In the genomic region with DNA sequence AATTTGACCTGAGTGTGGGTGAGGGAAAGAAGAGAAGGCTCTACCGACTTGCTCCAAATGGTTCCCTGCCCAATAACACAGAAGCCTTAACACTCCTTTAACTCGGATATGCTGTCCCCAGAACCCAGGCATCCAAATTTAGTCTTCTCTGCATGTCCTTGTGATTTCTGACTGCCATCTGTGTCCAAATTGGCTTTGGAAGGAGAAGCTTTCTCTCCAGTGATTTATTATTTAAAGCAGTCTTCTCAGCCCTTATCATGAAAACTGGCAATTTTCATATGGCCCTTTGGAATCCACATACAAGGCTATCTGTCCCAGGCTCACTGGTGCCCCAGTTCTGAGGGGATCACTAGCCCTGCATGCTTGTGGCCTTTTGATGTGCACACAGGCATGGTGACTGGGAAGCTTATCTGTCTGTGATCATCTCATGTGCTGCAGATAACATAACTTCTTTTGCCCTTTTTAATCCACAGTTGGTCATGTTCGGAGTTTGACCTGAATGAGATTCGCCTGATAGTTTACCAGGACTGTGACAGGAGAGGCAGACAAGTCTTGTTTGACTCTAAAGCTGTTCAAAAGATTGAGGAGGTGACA, we compare ENCODE assay signal across 14 cellular contexts. TPM values are rescaled to one million over a fixed set of nuclear protein-coding genes. Genes with fewer than 3 reads are reported as not detected.
A peak's percentile ranks its signal among the peaks of the same experiment; 100 is the strongest.
DNase-seq lines count a peak whose midpoint lies in the region; ATAC-seq, FAIRE-seq and TF ChIP-seq lines count a peak whose summit lies in the region.
"Had no signal": no experiment of that assay in that cellular context is flagged by ENCODE, and none has a peak within 500 bp of the region (broad histone marks: within the 10 kb centered on the region; RNA-seq: fewer than 3 reads in every experiment).

No MANE protein-coding gene starts in this region.

- no peaks in the 10 kb centered on the region for H3K27me3 ChIP-seq in K562 (ENCODE audit: control insufficient read depth in 2 of 2, insufficient read depth in 2 of 2, low read length in 2 of 2)

- H3K9ac ChIP-seq in K562 (ENCODE audit: insufficient read depth in 1 of 2, low read depth in 2 of 2, low read length in 2 of 2), result no peak overlapping the region; a peak in 1 of 4 replicates

- H3K9me1 ChIP-seq in K562 (ENCODE audit: control insufficient read depth, insufficient read depth, low read length), result no peaks in the 10 kb centered on the region

- no peak overlapping the region for H3K4me3 ChIP-seq in K562
- H3K4me3 ChIP-seq: skin epidermis had no signal

- peaks cover 6% of the 10 kb centered on the region; the same call in 1 of the 3 replicates for H3K36me3 ChIP-seq in K562 (ENCODE audit: control insufficient read depth, insufficient read depth, low read length)

- H3K79me2 ChIP-seq in K562 (ENCODE audit: control insufficient read depth, insufficient read depth, low read length), result no peaks in the 10 kb centered on the region; the same call in 2 of the 3 replicates

- intact Hi-C loops in K562 (cut with micrococcal nuclease) (loop anchor here (10.0 kb wide), 1 partner anchor 51 kb away; no protein-coding TSS in a partner anchor), MCF 10A (cut with micrococcal nuclease) (no loop called here)

- H2AFZ ChIP-seq in K562 (ENCODE audit: low read depth, low read length), result no peak overlapping the region

- TF ChIP-seq CTCF in 22Rv1 (IDR thresholded peaks at IDR 0.05) (no peak), K562 (IDR thresholded peaks at IDR 0.05 in 2 of 3, conservative IDR thresholded peaks at IDR 0.05 in 1 of 3; ENCODE audit: insufficient read depth in 2 of 3, low read depth in 1 of 3, low read length in 3 of 3) (no peak), mesothelial cell of epicardium (IDR thresholded peaks at IDR 0.05; ENCODE audit: unreplicated experiment) (no peak), MCF 10A (IDR thresholded peaks at IDR 0.05; ENCODE audit: unreplicated experiment) (no peak)

- CTCF ChIA-PET in K562 (lab: Yijun Ruan, JAX; ENCODE audit: low intra/inter-chr PET ratio), result no interaction called here
- CTCF ChIA-PET in MCF 10A (lab: Yijun Ruan, JAX), result interaction anchor here (0.6 to 1.4 kb wide), 3 partner anchors 9 to 33 kb away, joined by 3 to 4 read pairs (median 4); no protein-coding TSS in a partner anchor

- ATAC-seq in GM21737 (IDR thresholded peaks at IDR 0.05; ENCODE audit: unreplicated experiment), result peak; percentile 7
- peak; percentile 17; the same call in 1 of the 3 replicates for ATAC-seq in K562
- no peak for ATAC-seq in HG02642 (IDR thresholded peaks at IDR 0.05; ENCODE audit: poor library complexity, unreplicated experiment)
- ATAC-seq: Panc1; stimulated activated memory B cell treated with anti-CD40 and anti-IgM and Interleukin-4, amounts not matched to agents 10 μg/mL and 1 μg/mL and 100 μg/mL, for 72 hours had no signal

- WGBS in K562 (ENCODE audit: insufficient coverage, low coverage, missing lambda C conversion rate), result 48% methylated on average over 4 of the region's 4 CpGs

- H3K36me3 Mint-ChIP-seq in mesothelial cell of epicardium (peaks cover 10% of the 10 kb centered on the region), MCF 10A (ENCODE audit: insufficient read depth, unreplicated experiment) (no peaks in the 10 kb centered on the region)
- H3K36me3 Mint-ChIP-seq: stimulated activated memory B cell treated with anti-CD40 and anti-IgM and Interleukin-4, amounts not matched to agents 10 μg/mL and 1 μg/mL and 100 μg/mL, for 72 hours had no signal

- FAIRE-seq in K562 (lab: Jason Lieb, UNC), result no peak

- H3K27ac ChIP-seq in 22Rv1 (peak overlapping the region; percentile 88), K562 (ENCODE audit: extremely low read depth, low read depth, low read length) (no peak overlapping the region)

- no peaks in the 10 kb centered on the region for H3K9me3 ChIP-seq in K562 (replicated peaks; ENCODE audit: control insufficient read depth, insufficient read depth, low read depth, low read length)

- H3K4me3 Mint-ChIP-seq in mesothelial cell of epicardium (no peak overlapping the region), MCF 10A (ENCODE audit: unreplicated experiment) (no peak overlapping the region)
- H3K4me3 Mint-ChIP-seq: activated B cell treated with CpG ODN at 0.5 μM for 24 hours; B cell; stimulated activated memory B cell treated with anti-CD40 and anti-IgM and Interleukin-4, amounts not matched to agents 10 μg/mL and 1 μg/mL and 100 μg/mL, for 72 hours had no signal

- H3K27me3 Mint-ChIP-seq in mesothelial cell of epicardium (ENCODE audit: low read depth), result no peaks in the 10 kb centered on the region
- H3K27me3 Mint-ChIP-seq in MCF 10A (ENCODE audit: insufficient read depth, unreplicated experiment), result no peaks in the 10 kb centered on the region

- H3K27ac Mint-ChIP-seq in mesothelial cell of epicardium, result peak overlapping the region; percentile 94
- no peak overlapping the region for H3K27ac Mint-ChIP-seq in MCF 10A (ENCODE audit: low read depth, unreplicated experiment)
- H3K27ac Mint-ChIP-seq: activated B cell treated with CpG ODN at 0.5 μM for 24 hours; B cell; stimulated activated memory B cell treated with anti-CD40 and anti-IgM and Interleukin-4, amounts not matched to agents 10 μg/mL and 1 μg/mL and 100 μg/mL, for 72 hours had no signal

- no peak for DNase-seq in K562 (ENCODE audit: extremely low read depth in 1 of 4, low spot score in 3 of 4)
- no peak for DNase-seq in mesothelial cell of epicardium (ENCODE audit: low spot score in 2 of 2, unreplicated experiment in 2 of 2)
- DNase-seq in NCI-H2227 treated with DMSO at 0.1 percent for 48 hours (lab: John Stamatoyannopoulos, UW), result no peak
- DNase-seq in NCI-H2081 treated with DMSO at 0.1 percent for 48 hours (lab: John Stamatoyannopoulos, UW), result no peak
- DNase-seq in MCF 10A (ENCODE audit: unreplicated experiment), result no peak
- DNase-seq: activated B cell treated with CpG ODN at 0.5 μM for 24 hours, NCI-H1105 had no signal

- POLR2A ChIA-PET in K562 (lab: Yijun Ruan, JAX) (interaction anchor here (0.7 to 1.7 kb wide), 3 partner anchors 25 to 147 kb away, joined by 4 read pairs; no protein-coding TSS in a partner anchor), MCF 10A (lab: Yijun Ruan, JAX) (interaction anchor here (0.8 kb wide), 1 partner anchor 20 kb away, joined by 3 read pairs; no protein-coding TSS in a partner anchor)

- in situ Hi-C loops in K562 (cut with MboI), result no loop called here

- BruUV-seq in K562 (replicated peaks; lab: Mats Ljungman, UMichigan) (no TSS peak), MCF 10A (replicated peaks; lab: Mats Ljungman, UMichigan) (no TSS peak)

- H3K9me3 Mint-ChIP-seq in mesothelial cell of epicardium (no peaks in the 10 kb centered on the region), MCF 10A (ENCODE audit: unreplicated experiment) (no peaks in the 10 kb centered on the region)
- H3K9me3 Mint-ChIP-seq: activated B cell treated with CpG ODN at 0.5 μM for 24 hours; stimulated activated memory B cell treated with anti-CD40 and anti-IgM and Interleukin-4, amounts not matched to agents 10 μg/mL and 1 μg/mL and 100 μg/mL, for 72 hours had no signal

- TF ChIP-seq EP300 in K562 (IDR thresholded peaks at IDR 0.05; ENCODE audit: low read length), result no peak

- peaks cover 50% of the 10 kb centered on the region for H3K4me1 Mint-ChIP-seq in mesothelial cell of epicardium
- H3K4me1 Mint-ChIP-seq in MCF 10A (ENCODE audit: insufficient read depth, unreplicated experiment), result peaks cover 4% of the 10 kb centered on the region
- H3K4me1 Mint-ChIP-seq: activated B cell treated with CpG ODN at 0.5 μM for 24 hours; B cell; stimulated activated memory B cell treated with anti-CD40 and anti-IgM and Interleukin-4, amounts not matched to agents 10 μg/mL and 1 μg/mL and 100 μg/mL, for 72 hours had no signal

- TF ChIP-seq RAD21 in K562 (CRISPR knock-in tag; conservative IDR thresholded peaks at IDR 0.05 in 1 of 2, IDR thresholded peaks at IDR 0.05 in 1 of 2), result no peak

- H3K4me2 ChIP-seq in K562 (ENCODE audit: insufficient read depth, low read length), result no peak overlapping the region

- peaks cover 13 to 52% of the 10 kb centered on the region in 2 experiments; a peak in 4 of 5 replicates for H3K4me1 ChIP-seq in K562 (replicated peaks in 1 of 2; ENCODE audit: control insufficient read depth in 2 of 2, insufficient read depth in 2 of 2, low read length in 2 of 2)

- H4K20me1 ChIP-seq in K562 (replicated peaks; ENCODE audit: control insufficient read depth, insufficient read depth, low read length), result no peaks in the 10 kb centered on the region

- TF ChIP-seq POLR2A in K562 (conservative IDR thresholded peaks at IDR 0.05), result no peak

TF ChIP-seq in K562, 482 proteins besides CTCF, POLR2A, EP300 and RAD21:
- TF ChIP-seq MAZ (CRISPR knock-in tag; conservative IDR thresholded peaks at IDR 0.05 in 1 of 2, IDR thresholded peaks at IDR 0.05 in 1 of 2) (no peak), SMARCC2 (IDR thresholded peaks at IDR 0.05; ENCODE audit: low read depth) (no peak), ZNF23 (CRISPR knock-in tag; IDR thresholded peaks at IDR 0.05) (no peak), SIX5 (IDR thresholded peaks at IDR 0.05; ENCODE audit: borderline replicate concordance in 1 of 2, insufficient read depth in 1 of 2, low read depth in 1 of 2, low read length in 2 of 2) (no peak), HDAC1 (IDR thresholded peaks at IDR 0.05) (no peak), NFIC (IDR thresholded peaks at IDR 0.05) (no peak), KAT7 (CRISPR knock-in tag; IDR thresholded peaks at IDR 0.05; ENCODE audit: borderline replicate concordance) (no peak), BDP1 (IDR thresholded peaks at IDR 0.05; ENCODE audit: insufficient read depth, insufficient read length) (no peak)

RNA-seq across cellular contexts. Expression of a gene that starts 56.7 kb away (rescaled TPM):
- 19.6 and 35.6 TPM in 2 replicates for total RNA-seq in K562 (2011; cell fraction: chromatin; rRNA removed; ENCODE audit: low replicate concordance)
- 6.0 and 7.4 TPM in 2 replicates for total RNA-seq in K562 (2011; cell fraction: nucleolus; rRNA removed)
- total RNA-seq in K562 (2011; cell fraction: nucleoplasm; rRNA removed), result 18.3 and 23.7 TPM in 2 replicates
- 6.3 and 7.3 TPM in 2 replicates for total RNA-seq in K562 (2014; rRNA removed)
- total RNA-seq in K562 (2014; rRNA removed; fragmentation: Illumina TruSeq; extraction: Trizol), result 11.7 and 12.4 TPM in 2 replicates
- total RNA-seq in K562 (2015; rRNA removed; fragmentation: Illumina TruSeq; extraction: Trizol), result 14.5 and 15.5 TPM in 2 replicates
- 9.7 and 11.6 TPM in 2 replicates for total RNA-seq in K562 (2021)
- 5.5 and 8.3 TPM in 2 replicates for polyA plus RNA-seq in K562 (2011; rRNA removed)
- polyA plus RNA-seq in K562 (2011; cell fraction: cytosol; rRNA removed), result 2.4 and 3.9 TPM in 2 replicates
- polyA plus RNA-seq in K562 (2011; cell fraction: nucleus; rRNA removed), result 4.0 and 5.3 TPM in 2 replicates
- polyA plus RNA-seq in K562 (2012), result 6.9 and 9.7 TPM in 2 replicates
- polyA plus RNA-seq in K562 (2014; fragmentation: Illumina TruSeq; extraction: Trizol), result 7.9 and 8.7 TPM in 2 replicates
- 1 to 10 TPM; 1.7 to 2.8 TPM for polyA plus RNA-seq in K562 (2014; fragmentation: Nextera tagmentation; extraction: Ambion mirVana)
- 4.9 and 6.3 TPM in 2 replicates for polyA plus RNA-seq in K562 (2014; rRNA removed)
- polyA minus RNA-seq in K562 (2011; rRNA and poly(A)+ RNA removed), result 19.4 and 22.2 TPM in 2 replicates
- polyA minus RNA-seq in K562 (2011; cell fraction: cytosol; rRNA and poly(A)+ RNA removed), result 6.7 and 9.5 TPM in 2 replicates
- polyA minus RNA-seq in K562 (2011; cell fraction: nucleus; rRNA and poly(A)+ RNA removed), result 7.5 and 9.8 TPM in 2 replicates
- 31.4 to 32.9 TPM (median 32.1 TPM) in 3 replicates for total RNA-seq in mesothelial cell of epicardium
- 6.4 and 9.3 TPM in 2 replicates for total RNA-seq in MCF 10A (2022)
- total RNA-seq: activated B cell treated with CpG ODN at 0.5 μM for 24 hours had no signal
